8 cellular contexts compared by ENCODE assay signal in the genomic region with DNA sequence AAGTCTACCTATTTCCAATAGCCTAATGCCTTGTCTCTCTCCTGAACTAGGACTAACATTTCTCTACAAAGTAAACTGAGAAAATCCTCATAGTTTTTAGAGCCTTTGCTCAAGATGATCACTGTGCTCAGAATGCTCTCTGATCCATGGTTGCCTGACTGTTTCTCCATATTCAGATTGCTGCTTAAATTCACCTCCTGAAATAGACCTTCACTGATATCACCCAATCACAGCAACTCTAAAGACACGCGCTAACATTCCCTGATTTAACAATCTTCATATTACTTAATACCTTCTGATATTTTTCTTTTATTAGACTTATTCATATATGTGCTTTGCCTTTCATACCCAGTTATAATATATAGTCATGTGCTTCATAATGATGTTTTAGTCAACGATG.
"Had no signal": no experiment of that assay in that cellular context is flagged by ENCODE, and none has a peak within 500 bp of the region (broad histone marks: within the 10 kb centered on the region; RNA-seq: fewer than 3 reads in every experiment).

No MANE protein-coding gene starts in this region.

- FAIRE-seq: HepG2, HTR-8/SVneo had no signal

- H3K4me3 Mint-ChIP-seq: IgD-negative memory B cell had no signal

- H3K4me2 ChIP-seq: KMS-11 had no signal

- H3K9me3 Mint-ChIP-seq: IgD-negative memory B cell had no signal

- H3K27ac ChIP-seq: HL-60, KMS-11 had no signal

- H3K27me3 Mint-ChIP-seq: IgD-negative memory B cell had no signal

- DNase-seq: IMR-90, KBM-7, KG1 had no signal

- H3K27ac Mint-ChIP-seq: IgD-negative memory B cell had no signal

- H3K9ac ChIP-seq: KMS-11 had no signal

- ATAC-seq: HepG2 had no signal
